Comparison of ENCODE assay signal across 11 cellular contexts in the genomic region with DNA sequence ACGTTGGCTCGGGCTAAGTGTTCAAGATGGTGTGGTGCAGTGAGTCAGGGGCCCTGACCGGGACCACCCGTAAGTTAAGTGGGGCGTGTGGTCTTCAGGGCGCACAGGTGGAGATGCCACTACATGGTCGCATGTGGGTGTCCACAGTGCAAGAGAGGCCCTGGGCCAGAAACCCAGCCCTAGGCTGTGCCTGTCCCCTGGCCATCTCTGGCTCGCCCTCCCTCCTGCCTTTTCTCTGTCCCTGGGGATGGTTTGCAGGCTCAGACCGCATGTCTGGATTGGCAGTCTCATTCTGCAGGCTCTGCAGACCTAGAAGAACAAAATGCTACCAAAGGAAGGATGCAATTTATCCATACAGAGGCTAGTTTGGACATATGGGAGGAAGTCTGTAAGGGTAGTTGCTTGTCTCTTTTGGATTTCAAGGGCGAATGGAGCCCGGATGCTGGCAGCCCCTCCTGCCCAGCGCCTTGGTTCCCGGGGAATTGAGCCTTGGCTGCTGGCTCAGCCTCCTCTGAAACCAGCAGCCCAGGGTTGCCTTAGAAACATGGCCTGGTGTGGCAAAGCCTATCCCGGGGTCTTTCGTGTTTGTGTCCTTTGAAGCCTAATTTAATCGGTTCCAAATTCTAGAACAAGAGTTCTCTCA.
DNase-seq lines count a peak whose midpoint lies in the region; ATAC-seq, FAIRE-seq and TF ChIP-seq lines count a peak whose summit lies in the region.
"Had no signal": no experiment of that assay in that cellular context is flagged by ENCODE, and none has a peak within 500 bp of the region (broad histone marks: within the 10 kb centered on the region; RNA-seq: fewer than 3 reads in every experiment).

No MANE protein-coding gene starts in this region.

- no TSS peak for BruUV-seq in HepG2 (replicated peaks; lab: Mats Ljungman, UMichigan)

- H3K9ac ChIP-seq in astrocyte (ENCODE audit: low read length) (no peak overlapping the region), HepG2 (ENCODE audit: insufficient read depth, low read depth, low read length) (no peak overlapping the region), subcutaneous abdominal adipose tissue (ENCODE audit: low read length in 5 of 5) (peak overlapping the region in 1 of 5 donors; percentile 60)

- TF ChIP-seq EP300 in HepG2 (IDR thresholded peaks at IDR 0.05; ENCODE audit: low read depth in 2 of 2, low read length in 2 of 2) (no peak), HepG2 (CRISPR knock-in tag; IDR thresholded peaks at IDR 0.05; ENCODE audit: borderline replicate concordance) (no peak)

- H3K4me1 Mint-ChIP-seq in astrocyte (ENCODE audit: low read depth, unreplicated experiment) = peaks cover 18% of the 10 kb centered on the region

- H3K4me2 ChIP-seq in astrocyte (ENCODE audit: low read length) = peak overlapping the region; percentile 86
- no peak overlapping the region; the same call in 1 of the 2 replicates for H3K4me2 ChIP-seq in HepG2 (ENCODE audit: low read depth, low read length)

- H3K27me3 ChIP-seq in astrocyte (ENCODE audit: insufficient read depth, low read length) (no peaks in the 10 kb centered on the region), HepG2 (ENCODE audit: control insufficient read depth in 1 of 2, insufficient read depth in 2 of 2, low read length in 2 of 2) (peaks cover 0 to 52% of the 10 kb centered on the region in 2 experiments; a peak in 4 of 5 replicates), subcutaneous abdominal adipose tissue (ENCODE audit: control insufficient read depth in 5 of 5, insufficient read depth in 4 of 5, low read length in 5 of 5) (peaks cover 0 to 3% (median 0%) of the 10 kb centered on the region in 5 donors)

- no peak overlapping the region for H3K27ac ChIP-seq in astrocyte (ENCODE audit: low read depth, low read length)
- no peak overlapping the region for H3K27ac ChIP-seq in HepG2 (ENCODE audit: extremely low read length, insufficient read depth, low read length)
- no peak overlapping the region for H3K27ac ChIP-seq in subcutaneous abdominal adipose tissue (ENCODE audit: low read depth, low read length)
- H3K27ac ChIP-seq: 22Rv1 had no signal

- intact Hi-C loops in HepG2 (cut with micrococcal nuclease; ENCODE audit: unreplicated experiment) = loop anchor here (10.0 kb wide), 1 partner anchor 1109 kb away; no protein-coding TSS in a partner anchor

- H3K27me3 Mint-ChIP-seq in astrocyte (ENCODE audit: low read depth, unreplicated experiment) = peaks cover 19% of the 10 kb centered on the region

- H3K4me3 ChIP-seq in astrocyte (ENCODE audit: insufficient read depth, low read depth, low read length) (no peak overlapping the region), HepG2 (replicated peaks in 1 of 3; ENCODE audit: insufficient read depth in 1 of 3, low read depth in 2 of 3, low read length in 3 of 3) (no peak overlapping the region), subcutaneous abdominal adipose tissue (ENCODE audit: low read depth in 1 of 5, low read length in 5 of 5) (peak overlapping the region; percentile 22 to 55 (median 46))

- H3K36me3 Mint-ChIP-seq in astrocyte (ENCODE audit: low read depth, unreplicated experiment) = peaks cover 2% of the 10 kb centered on the region

- H4K20me1 ChIP-seq in astrocyte (ENCODE audit: insufficient read depth, low read length) (no peaks in the 10 kb centered on the region), HepG2 (ENCODE audit: insufficient read depth, low read length) (no peaks in the 10 kb centered on the region)

- no peaks in the 10 kb centered on the region for H3K36me3 ChIP-seq in astrocyte (ENCODE audit: insufficient read depth, low read length)
- H3K36me3 ChIP-seq in HepG2 (replicated peaks in 1 of 2; ENCODE audit: control insufficient read depth in 1 of 2, insufficient read depth in 2 of 2, low read length in 2 of 2) = no peaks in the 10 kb centered on the region
- H3K36me3 ChIP-seq in subcutaneous abdominal adipose tissue (ENCODE audit: control insufficient read depth in 5 of 5, insufficient read depth in 5 of 5, low read length in 5 of 5) = no peaks in the 10 kb centered on the region

- H3K9me3 Mint-ChIP-seq in astrocyte (ENCODE audit: unreplicated experiment) = no peaks in the 10 kb centered on the region
- H3K9me3 Mint-ChIP-seq: T-helper 1 cell treated with Interleukin-12 subunit alpha and Interleukin-12 subunit beta and Interleukin-4 antibody, amounts not matched to agents 30 μg/mL and 1 μg/mL, for 36 hours had no signal

- H3K79me2 ChIP-seq in astrocyte (ENCODE audit: insufficient read depth, low read length) (no peaks in the 10 kb centered on the region), HepG2 (ENCODE audit: insufficient read depth, low read length) (no peaks in the 10 kb centered on the region)

- H3K4me3 Mint-ChIP-seq in astrocyte (ENCODE audit: unreplicated experiment) = no peak overlapping the region

- no peaks in the 10 kb centered on the region for H3K9me3 ChIP-seq in astrocyte (ENCODE audit: insufficient read depth, low read depth, low read length)
- no peaks in the 10 kb centered on the region for H3K9me3 ChIP-seq in HepG2 (ENCODE audit: low read length)
- H3K9me3 ChIP-seq in subcutaneous abdominal adipose tissue (ENCODE audit: control insufficient read depth in 5 of 5, low read length in 5 of 5) = no peaks in the 10 kb centered on the region

- TF ChIP-seq CTCF in astrocyte (IDR thresholded peaks at IDR 0.05; ENCODE audit: insufficient read depth, low read depth, low read length) = no peak
- TF ChIP-seq CTCF in HepG2 (CRISPR knock-in tag; IDR thresholded peaks at IDR 0.05) = no peak

- FAIRE-seq in astrocyte (lab: Jason Lieb, UNC) (no peak), HepG2 (lab: Jason Lieb, UNC) (no peak)

- TF ChIP-seq RAD21 in HepG2 (CRISPR knock-in tag; IDR thresholded peaks at IDR 0.05) = no peak

- no peak overlapping the region for H3K27ac Mint-ChIP-seq in astrocyte (ENCODE audit: unreplicated experiment)
- H3K27ac Mint-ChIP-seq: T-helper 1 cell treated with Interleukin-12 subunit alpha and Interleukin-12 subunit beta and Interleukin-4 antibody, amounts not matched to agents 30 μg/mL and 1 μg/mL, for 36 hours had no signal

- ATAC-seq in HepG2 = peak; percentile 21

- WGBS in HepG2 (ENCODE audit: low lambda C conversion rate) = 38% methylated on average over 12 of the region's 16 CpGs

- CTCF ChIA-PET in HepG2 (lab: Yijun Ruan, JAX; ENCODE audit: low intra/inter-chr PET ratio, low total read pairs) = interaction anchor here (1.1 to 1.4 kb wide), 3 partner anchors 660 to 1188 kb away, joined by 3 to 15 read pairs (median 4); no protein-coding TSS in a partner anchor

- DNase-seq in DMS53 (lab: John Stamatoyannopoulos, UW) = peak; percentile 14
- DNase-seq in DMS53 treated with DMSO at 0.1 percent for 48 hours (lab: John Stamatoyannopoulos, UW; ENCODE audit: unreplicated experiment) = no peak
- DNase-seq in astrocyte (ENCODE audit: low read depth) = no peak
- no peak for DNase-seq in HepG2 (ENCODE audit: low spot score)
- DNase-seq in HCEC 1CT = no peak
- no peak for DNase-seq in HUDEP-2 (lab: John Stamatoyannopoulos, UW; ENCODE audit: unreplicated experiment in 76 of 76)
- no peak for DNase-seq in DMS114 treated with DMSO at 0.1 percent for 48 hours (lab: John Stamatoyannopoulos, UW; ENCODE audit: unreplicated experiment)
- DNase-seq: DMS79 treated with DMSO at 0.1 percent for 48 hours had no signal

- TF ChIP-seq POLR2A in HepG2 (IDR thresholded peaks at IDR 0.05; ENCODE audit: insufficient read depth in 1 of 2, low read depth in 2 of 2, low read length in 2 of 2) = no peak

- H2AFZ ChIP-seq in astrocyte (ENCODE audit: low read depth, low read length) = no peak overlapping the region
- no peak overlapping the region for H2AFZ ChIP-seq in HepG2 (ENCODE audit: low read length)

- in situ Hi-C loops in HepG2 (cut with HindIII; ENCODE audit: extremely low pct_ligation_motif_present, low pct_unique_long_range_greater_than_20kb) = loop anchor here (25.0 kb wide), 1 partner anchor 674 kb away; no protein-coding TSS in a partner anchor

- POLR2A ChIA-PET in HepG2 (lab: Yijun Ruan, JAX) = no interaction called here

- peaks cover 21% of the 10 kb centered on the region for H3K4me1 ChIP-seq in astrocyte (ENCODE audit: insufficient read depth, low read length)
- H3K4me1 ChIP-seq in HepG2 (ENCODE audit: insufficient read depth, low read length) = no peaks in the 10 kb centered on the region
- peaks cover 10 to 57% (median 49%) of the 10 kb centered on the region in 5 donors for H3K4me1 ChIP-seq in subcutaneous abdominal adipose tissue (ENCODE audit: control insufficient read depth in 5 of 5, insufficient read depth in 5 of 5, low read length in 5 of 5)

TF ChIP-seq in HepG2, 621 proteins besides CTCF, POLR2A, EP300 and RAD21:
- TF ChIP-seq TBL1XR1 (IDR thresholded peaks at IDR 0.05; ENCODE audit: borderline replicate concordance, low read length, partially characterized antibody) (no peak), ZNF605 (CRISPR knock-in tag; IDR thresholded peaks at IDR 0.05) (0 out of 2 replicates have a peak, but pooled peaks have one; percentile 16), ZNF430 (CRISPR knock-in tag; IDR thresholded peaks at IDR 0.05) (0 out of 2 replicates have a peak, but pooled peaks have one; percentile 23), SSRP1 (CRISPR knock-in tag; IDR thresholded peaks at IDR 0.05) (no peak), ZNF781 (CRISPR knock-in tag; IDR thresholded peaks at IDR 0.05; ENCODE audit: borderline replicate concordance, not compliant biosample characterization) (peak; percentile 29)
- TF ChIP-seq, protein P1, sequence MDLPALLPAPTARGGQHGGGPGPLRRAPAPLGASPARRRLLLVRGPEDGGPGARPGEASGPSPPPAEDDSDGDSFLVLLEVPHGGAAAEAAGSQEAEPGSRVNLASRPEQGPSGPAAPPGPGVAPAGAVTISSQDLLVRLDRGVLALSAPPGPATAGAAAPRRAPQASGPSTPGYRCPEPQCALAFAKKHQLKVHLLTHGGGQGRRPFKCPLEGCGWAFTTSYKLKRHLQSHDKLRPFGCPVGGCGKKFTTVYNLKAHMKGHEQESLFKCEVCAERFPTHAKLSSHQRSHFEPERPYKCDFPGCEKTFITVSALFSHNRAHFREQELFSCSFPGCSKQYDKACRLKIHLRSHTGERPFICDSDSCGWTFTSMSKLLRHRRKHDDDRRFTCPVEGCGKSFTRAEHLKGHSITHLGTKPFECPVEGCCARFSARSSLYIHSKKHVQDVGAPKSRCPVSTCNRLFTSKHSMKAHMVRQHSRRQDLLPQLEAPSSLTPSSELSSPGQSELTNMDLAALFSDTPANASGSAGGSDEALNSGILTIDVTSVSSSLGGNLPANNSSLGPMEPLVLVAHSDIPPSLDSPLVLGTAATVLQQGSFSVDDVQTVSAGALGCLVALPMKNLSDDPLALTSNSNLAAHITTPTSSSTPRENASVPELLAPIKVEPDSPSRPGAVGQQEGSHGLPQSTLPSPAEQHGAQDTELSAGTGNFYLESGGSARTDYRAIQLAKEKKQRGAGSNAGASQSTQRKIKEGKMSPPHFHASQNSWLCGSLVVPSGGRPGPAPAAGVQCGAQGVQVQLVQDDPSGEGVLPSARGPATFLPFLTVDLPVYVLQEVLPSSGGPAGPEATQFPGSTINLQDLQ (CRISPR knock-in tag; IDR thresholded peaks at IDR 0.05) = no peak

Comparison
In these comparisons a context has a peak if more than half of its experiments do, and no peak if none do; other contexts are left out.
1. H3K4me3 ChIP-seq: peak in subcutaneous abdominal adipose tissue (5 of 5); none in astrocyte (single experiment) and HepG2 (0 of 3).